In the genomic region with DNA sequence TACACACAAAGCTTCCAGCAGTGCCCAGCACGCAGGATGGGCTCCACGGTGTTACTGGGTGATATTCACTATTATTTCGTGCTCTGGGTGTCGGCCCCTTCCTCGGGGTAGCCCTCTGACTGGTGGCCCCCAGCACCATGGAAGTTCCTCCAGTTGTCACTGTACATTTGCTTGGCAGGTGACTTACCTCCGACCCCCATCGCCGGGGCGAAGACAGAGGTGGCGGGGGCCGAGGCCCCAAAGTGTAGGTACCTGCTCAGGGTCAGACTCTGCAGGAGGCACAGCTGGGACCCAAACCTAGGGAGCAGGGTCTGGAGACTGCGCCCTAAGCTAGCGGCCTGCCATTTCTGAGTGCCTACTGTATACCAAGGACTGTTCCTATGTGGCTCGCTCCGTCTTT, we compare ENCODE assay signal across 1 cellular context.
TF ChIP-seq lines count a peak whose summit lies in the region.

No MANE protein-coding gene starts in this region.

TF ChIP-seq in HCT116, 20 proteins besides CTCF, POLR2A, EP300 and RAD21:
- TF ChIP-seq, protein P1, sequence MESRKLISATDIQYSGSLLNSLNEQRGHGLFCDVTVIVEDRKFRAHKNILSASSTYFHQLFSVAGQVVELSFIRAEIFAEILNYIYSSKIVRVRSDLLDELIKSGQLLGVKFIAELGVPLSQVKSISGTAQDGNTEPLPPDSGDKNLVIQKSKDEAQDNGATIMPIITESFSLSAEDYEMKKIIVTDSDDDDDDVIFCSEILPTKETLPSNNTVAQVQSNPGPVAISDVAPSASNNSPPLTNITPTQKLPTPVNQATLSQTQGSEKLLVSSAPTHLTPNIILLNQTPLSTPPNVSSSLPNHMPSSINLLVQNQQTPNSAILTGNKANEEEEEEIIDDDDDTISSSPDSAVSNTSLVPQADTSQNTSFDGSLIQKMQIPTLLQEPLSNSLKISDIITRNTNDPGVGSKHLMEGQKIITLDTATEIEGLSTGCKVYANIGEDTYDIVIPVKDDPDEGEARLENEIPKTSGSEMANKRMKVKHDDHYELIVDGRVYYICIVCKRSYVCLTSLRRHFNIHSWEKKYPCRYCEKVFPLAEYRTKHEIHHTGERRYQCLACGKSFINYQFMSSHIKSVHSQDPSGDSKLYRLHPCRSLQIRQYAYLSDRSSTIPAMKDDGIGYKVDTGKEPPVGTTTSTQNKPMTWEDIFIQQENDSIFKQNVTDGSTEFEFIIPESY (IDR thresholded peaks at IDR 0.05; ENCODE audit: extremely low read depth, insufficient replicate concordance, low read length), result no peak
- TF ChIP-seq EZH2phosphoT487 (IDR thresholded peaks at IDR 0.05; ENCODE audit: borderline replicate concordance) (no peak), ELF1 (IDR thresholded peaks at IDR 0.05; ENCODE audit: borderline replicate concordance, low read depth) (no peak), YY1 (IDR thresholded peaks at IDR 0.05; ENCODE audit: extremely low read depth, insufficient replicate concordance, low read depth, low read length) (no peak), SP1 (IDR thresholded peaks at IDR 0.05; ENCODE audit: low read depth) (no peak), POLR2AphosphoS5 (IDR thresholded peaks at IDR 0.05; ENCODE audit: low read depth, low read length) (no peak), FOSL1 (IDR thresholded peaks at IDR 0.05; ENCODE audit: low read depth) (no peak)
- TF ChIP-seq, protein P2, sequence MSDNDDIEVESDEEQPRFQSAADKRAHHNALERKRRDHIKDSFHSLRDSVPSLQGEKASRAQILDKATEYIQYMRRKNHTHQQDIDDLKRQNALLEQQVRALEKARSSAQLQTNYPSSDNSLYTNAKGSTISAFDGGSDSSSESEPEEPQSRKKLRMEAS (IDR thresholded peaks at IDR 0.05), result no peak
